ENCODE assay signal across 14 cellular contexts in the genomic region with DNA sequence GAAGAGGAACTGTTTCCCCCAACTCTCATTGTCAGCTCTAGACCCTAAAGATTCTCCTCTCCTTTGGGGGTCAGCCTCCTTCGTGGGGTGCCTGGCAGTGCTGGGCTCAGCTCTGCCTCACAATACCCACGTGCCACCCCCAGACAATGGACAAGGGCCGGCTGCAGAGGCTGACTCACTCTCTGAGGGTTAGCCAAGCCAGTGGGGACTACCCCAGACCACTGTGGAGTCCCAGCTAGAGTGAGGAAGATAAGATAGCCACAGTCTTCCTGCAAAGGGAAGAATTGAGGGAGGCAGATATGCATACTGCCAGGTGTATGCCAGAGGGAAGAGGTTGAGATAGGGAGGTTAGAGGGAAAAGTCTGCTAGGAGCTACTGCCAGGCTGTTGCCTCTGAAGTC. TPM values are rescaled to one million over a fixed set of nuclear protein-coding genes. Genes with fewer than 3 reads are reported as not detected.
DNase-seq lines count a peak whose midpoint lies in the region; ATAC-seq and TF ChIP-seq lines count a peak whose summit lies in the region.
"Had no signal": no experiment of that assay in that cellular context is flagged by ENCODE, and none has a peak within 500 bp of the region (broad histone marks: within the 10 kb centered on the region; RNA-seq: fewer than 3 reads in every experiment).

No MANE protein-coding gene starts in this region.

- H3K9me3 Mint-ChIP-seq in Calu3 (ENCODE audit: low read depth, unreplicated experiment), result no peaks in the 10 kb centered on the region
- H3K9me3 Mint-ChIP-seq in endodermal cell, result no peaks in the 10 kb centered on the region
- no peaks in the 10 kb centered on the region for H3K9me3 Mint-ChIP-seq in natural killer cell
- H3K9me3 Mint-ChIP-seq: dendritic cell treated with granulocyte-macrophage colony-stimulating factor and Interleukin-4, amounts not matched to agents 40 ng/mL and 50 ng/mL, for 4 days; stimulated activated memory B cell treated with anti-CD40 and anti-IgM and Interleukin-4, amounts not matched to agents 10 μg/mL and 1 μg/mL and 100 μg/mL, for 72 hours had no signal

- DNase-seq in Calu3 (peak; percentile 28), RPMI7951 (ENCODE audit: low read depth) (peak; percentile 71), endodermal cell (peak; percentile 74), occipital lobe (lab: John Stamatoyannopoulos, UW) (peak; percentile 82), NCI-H446 treated with DMSO at 0.1 percent for 48 hours (lab: John Stamatoyannopoulos, UW) (no peak), epidermal melanocyte (ENCODE audit: insufficient read length, low spot score) (no peak), natural killer cell (no peak), NCI-H345 (lab: John Stamatoyannopoulos, UW) (no peak)
- DNase-seq: NCI-H2227 treated with DMSO at 0.1 percent for 48 hours; stimulated activated CD4-positive, alpha-beta T cell treated with anti-CD3 and anti-CD28 coated beads, Interleukin-15, amount 100 ng/mL, for 24 hours had no signal

- no peaks in the 10 kb centered on the region for H3K36me3 ChIP-seq in endodermal cell (ENCODE audit: control insufficient read depth, insufficient read depth, low read length)

- H3K27ac Mint-ChIP-seq in Calu3 (ENCODE audit: unreplicated experiment) (no peak overlapping the region), endodermal cell (no peak overlapping the region), natural killer cell (no peak overlapping the region)
- H3K27ac Mint-ChIP-seq: stimulated activated memory B cell treated with anti-CD40 and anti-IgM and Interleukin-4, amounts not matched to agents 10 μg/mL and 1 μg/mL and 100 μg/mL, for 72 hours had no signal

- H3K9ac ChIP-seq in endodermal cell (ENCODE audit: extremely low read depth, low read length, poor library complexity, severe bottlenecking), result no peak overlapping the region

- peaks cover 6% of the 10 kb centered on the region for H3K36me3 Mint-ChIP-seq in Calu3 (ENCODE audit: insufficient read depth, unreplicated experiment)
- H3K36me3 Mint-ChIP-seq in endodermal cell (ENCODE audit: low read depth), result no peaks in the 10 kb centered on the region
- no peaks in the 10 kb centered on the region for H3K36me3 Mint-ChIP-seq in natural killer cell
- H3K36me3 Mint-ChIP-seq: stimulated activated memory B cell treated with anti-CD40 and anti-IgM and Interleukin-4, amounts not matched to agents 10 μg/mL and 1 μg/mL and 100 μg/mL, for 72 hours had no signal

- H3K27ac ChIP-seq in endodermal cell (ENCODE audit: low read depth, low read length), result no peak overlapping the region

- no peak for ATAC-seq in natural killer cell
- ATAC-seq: HCT116; stimulated activated memory B cell treated with anti-CD40 and anti-IgM and Interleukin-4, amounts not matched to agents 10 μg/mL and 1 μg/mL and 100 μg/mL, for 72 hours had no signal

- WGBS in endodermal cell (ENCODE audit: insufficient coverage in 1 of 2, insufficient read length in 1 of 2), 2 experiments, result 66% methylated on average over 3 of the region's 3 CpGs; no CpG with 5 or more reads in 1 of the 2 experiments

- H3K9me3 ChIP-seq in endodermal cell (ENCODE audit: control insufficient read depth, low read length), result no peaks in the 10 kb centered on the region

- peaks cover 25% of the 10 kb centered on the region for H3K27me3 ChIP-seq in endodermal cell (ENCODE audit: control insufficient read depth, insufficient read depth, low read length, poor library complexity, severe bottlenecking)

- CTCF ChIA-PET in Calu3 (lab: Charles Lee), result interaction anchor here (0.6 to 0.9 kb wide), 2 partner anchors 8 to 260 kb away, joined by 3 to 5 read pairs; no protein-coding TSS in a partner anchor

- no TSS peak for BruUV-seq in Calu3 (replicated peaks; lab: Mats Ljungman, UMichigan)

- H3K4me1 ChIP-seq in endodermal cell (ENCODE audit: control insufficient read depth, insufficient read depth, low read length), result peaks cover 6% of the 10 kb centered on the region

- H3K4me3 Mint-ChIP-seq in Calu3 (ENCODE audit: low read depth, unreplicated experiment) (no peak overlapping the region), endodermal cell (no peak overlapping the region), natural killer cell (no peak overlapping the region)
- H3K4me3 Mint-ChIP-seq: dendritic cell treated with granulocyte-macrophage colony-stimulating factor and Interleukin-4, amounts not matched to agents 40 ng/mL and 50 ng/mL, for 4 days; stimulated activated memory B cell treated with anti-CD40 and anti-IgM and Interleukin-4, amounts not matched to agents 10 μg/mL and 1 μg/mL and 100 μg/mL, for 72 hours had no signal

- H3K27me3 Mint-ChIP-seq in Calu3 (ENCODE audit: unreplicated experiment) (peaks cover 26% of the 10 kb centered on the region), endodermal cell (ENCODE audit: insufficient read depth) (peaks cover 36% of the 10 kb centered on the region), natural killer cell (ENCODE audit: low read depth in 2 of 2) (peaks cover 10 to 14% of the 10 kb centered on the region in 2 donors)

- intact Hi-C loops in Calu3 (cut with micrococcal nuclease; ENCODE audit: unreplicated experiment) (no loop called here), natural killer cell (cut with micrococcal nuclease) (no loop called here)

- no peak overlapping the region for H3K4me3 ChIP-seq in endodermal cell (ENCODE audit: low read length)

- TF ChIP-seq CTCF in Calu3 (IDR thresholded peaks at IDR 0.05; ENCODE audit: unreplicated experiment) (no peak), endodermal cell (conservative IDR thresholded peaks at IDR 0.05) (no peak), natural killer cell (IDR thresholded peaks at IDR 0.05) (no peak)

- H3K4me1 Mint-ChIP-seq in Calu3 (ENCODE audit: low read depth, unreplicated experiment) (peaks cover 18% of the 10 kb centered on the region), endodermal cell (peaks cover 20% of the 10 kb centered on the region), natural killer cell (peaks cover 6 to 9% of the 10 kb centered on the region in 2 donors)

RNA-seq across cellular contexts. Expression of gene MTMR4, which starts 13.5 kb away (rescaled TPM):
- total RNA-seq in Calu3 (2022) (28.2 and 33.5 TPM in 2 replicates), endodermal cell (10 to 100 TPM; 39.4 to 52.9 TPM), occipital lobe (119 TPM), natural killer cell (10 to 100 TPM; 28.4 to 43.4 (median 39.7) TPM)
- 28.9 and 32.8 TPM in 2 replicates for total RNA-seq in RPMI7951 (2014; rRNA removed; shearing (Covaris generic))
- 43.6 TPM for polyA plus RNA-seq in endodermal cell (2013, experiment 1 of 2)
- polyA plus RNA-seq in endodermal cell (2013, experiment 2 of 2), result 39.0 TPM

RNA-seq across cellular contexts. Expression of gene HSF5, which starts 39.7 kb away (rescaled TPM):
- total RNA-seq in Calu3 (2022), result 0.07 TPM in 1 of 2 replicates, not detected in the other
- total RNA-seq in RPMI7951 (2014; rRNA removed; shearing (Covaris generic)), result not detected in 2 replicates
- under 1 TPM; 0.09 to 0.22 TPM for total RNA-seq in endodermal cell
- 0.04 TPM for polyA plus RNA-seq in endodermal cell (2013, experiment 1 of 2)
- polyA plus RNA-seq in endodermal cell (2013, experiment 2 of 2), result not detected
- 0.16 TPM for total RNA-seq in occipital lobe
- under 1 TPM; 0.45 to 1.00 (median 0.94) TPM for total RNA-seq in natural killer cell
- polyA plus RNA-seq: BJ had no signal

Comparison
In these comparisons a context has a peak if more than half of its experiments do, and no peak if none do; other contexts are left out.
1. DNase-seq: peak in Calu3 (single experiment), RPMI7951 (single experiment), endodermal cell (single experiment) and occipital lobe (single experiment); none in NCI-H446 treated with DMSO at 0.1 percent for 48 hours (single experiment), epidermal melanocyte (single experiment), natural killer cell (single experiment) and NCI-H345 (single experiment).